In the genomic region with DNA sequence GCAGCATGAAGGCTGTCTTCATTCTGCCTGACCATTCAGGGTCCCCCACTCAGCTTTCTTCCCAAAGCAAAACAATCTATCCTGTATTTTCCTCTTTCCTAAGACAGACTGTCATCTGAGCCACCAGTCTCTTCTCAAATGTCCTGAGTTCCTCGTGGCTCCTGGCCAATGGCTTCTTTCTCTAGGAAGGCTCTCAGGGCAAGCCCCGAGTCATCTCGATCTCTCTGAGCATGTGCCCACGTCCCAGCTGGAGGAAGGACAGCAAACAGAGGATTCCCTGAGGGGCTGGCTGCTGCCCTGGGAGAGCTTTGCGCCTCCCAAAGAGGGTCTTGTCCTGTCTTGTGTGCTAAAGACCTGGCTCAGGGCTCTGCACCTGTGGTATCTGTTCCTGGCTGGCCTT, we compare ENCODE assay signal across 11 cellular contexts. TPM values are rescaled to one million over a fixed set of nuclear protein-coding genes. Genes with fewer than 3 reads are reported as not detected.
A peak's percentile ranks its signal among the peaks of the same experiment; 100 is the strongest.
DNase-seq lines count a peak whose midpoint lies in the region; ATAC-seq and TF ChIP-seq lines count a peak whose summit lies in the region.
"Had no signal": no experiment of that assay in that cellular context is flagged by ENCODE, and none has a peak within 500 bp of the region (broad histone marks: within the 10 kb centered on the region; RNA-seq: fewer than 3 reads in every experiment).

No MANE protein-coding gene starts in this region.

- no peak for TF ChIP-seq CTCF in HL-60 (IDR thresholded peaks at IDR 0.05; ENCODE audit: insufficient read depth, low read length)

- POLR2A ChIA-PET in naive thymus-derived CD4-positive, alpha-beta T cell (lab: Charles Lee), result no interaction called here

- no peak overlapping the region for H3K14ac ChIP-seq in mesenchymal stem cell (ENCODE audit: low read length in 2 of 2)

- no peaks in the 10 kb centered on the region for H3K27me3 ChIP-seq in HL-60 (ENCODE audit: insufficient read depth, poor library complexity, severe bottlenecking)
- H3K27me3 ChIP-seq in mesenchymal stem cell (ENCODE audit: control insufficient read depth in 1 of 2, insufficient read depth in 1 of 2, low read length in 2 of 2), result no peaks in the 10 kb centered on the region
- H3K27me3 ChIP-seq in naive thymus-derived CD4-positive, alpha-beta T cell (ENCODE audit: control insufficient read depth in 2 of 2, insufficient read depth in 2 of 2, low read length in 2 of 2), result no peaks in the 10 kb centered on the region

- peak overlapping the region in 1 of 2 experiments; percentile 55 for H3K18ac ChIP-seq in mesenchymal stem cell (ENCODE audit: low read depth in 1 of 2, low read length in 2 of 2)

- H3K4me3 Mint-ChIP-seq in naive thymus-derived CD4-positive, alpha-beta T cell, result no peak overlapping the region
- H3K4me3 Mint-ChIP-seq: activated CD4-positive, alpha-beta T cell treated with anti-CD3 and anti-CD28 coated beads, Interleukin-2, amount 10 ng/mL, durations not matched to agents 7 days and 5 days; CD4-positive, alpha-beta memory T cell had no signal

- H2AK5ac ChIP-seq in mesenchymal stem cell (ENCODE audit: low read length, severe bottlenecking), result no peak overlapping the region

- H3K23ac ChIP-seq in mesenchymal stem cell (ENCODE audit: low read length in 2 of 2), result no peak overlapping the region

- no peak overlapping the region for H3K27ac Mint-ChIP-seq in naive thymus-derived CD4-positive, alpha-beta T cell
- H3K27ac Mint-ChIP-seq: activated CD4-positive, alpha-beta T cell treated with anti-CD3 and anti-CD28 coated beads, Interleukin-2, amount 10 ng/mL, durations not matched to agents 7 days and 5 days had no signal

- H3K9me3 ChIP-seq in mesenchymal stem cell (ENCODE audit: control insufficient read depth, low read length), result no peaks in the 10 kb centered on the region
- no peaks in the 10 kb centered on the region for H3K9me3 ChIP-seq in naive thymus-derived CD4-positive, alpha-beta T cell (ENCODE audit: control insufficient read depth in 2 of 3, low read length in 3 of 3)

- H3K9ac ChIP-seq in mesenchymal stem cell (ENCODE audit: low read length), result no peak overlapping the region

- DNase-seq in AG20443 (ENCODE audit: low spot score), result peak; percentile 12
- no peak for DNase-seq in HL-60 (ENCODE audit: low read depth in 1 of 2, low spot score in 1 of 2)
- no peak for DNase-seq in mesenchymal stem cell
- DNase-seq in cerebellum (ENCODE audit: low spot score), result no peak
- no peak for DNase-seq in A172 (ENCODE audit: low spot score)
- no peak for DNase-seq in naive thymus-derived CD4-positive, alpha-beta T cell
- DNase-seq: activated CD4-positive, alpha-beta T cell treated with anti-CD3 and anti-CD28 coated beads, Interleukin-2, amount 10 ng/mL, durations not matched to agents 7 days and 5 days; CD4-positive, alpha-beta memory T cell had no signal

- H3K36me3 Mint-ChIP-seq in naive thymus-derived CD4-positive, alpha-beta T cell, result peaks cover 0 to 3% (median 0%) of the 10 kb centered on the region in 5 donors
- H3K36me3 Mint-ChIP-seq: CD4-positive, alpha-beta memory T cell had no signal

- H3K9me3 Mint-ChIP-seq in naive thymus-derived CD4-positive, alpha-beta T cell, result no peaks in the 10 kb centered on the region
- H3K9me3 Mint-ChIP-seq: activated CD4-positive, alpha-beta T cell treated with anti-CD3 and anti-CD28 coated beads, Interleukin-2, amount 10 ng/mL, durations not matched to agents 7 days and 5 days; CD4-positive, alpha-beta memory T cell had no signal

- peak overlapping the region; percentile 73 for H4K8ac ChIP-seq in mesenchymal stem cell (ENCODE audit: low read length)

- no peak overlapping the region for H2BK5ac ChIP-seq in mesenchymal stem cell (ENCODE audit: low read depth, low read length, poor library complexity, severe bottlenecking)

- no peak overlapping the region for H2BK15ac ChIP-seq in mesenchymal stem cell (ENCODE audit: low read depth, poor library complexity, severe bottlenecking)

- no peak overlapping the region for H4K91ac ChIP-seq in mesenchymal stem cell (ENCODE audit: low read length)

- H3K4me2 ChIP-seq in mesenchymal stem cell (ENCODE audit: low read length, poor library complexity, severe bottlenecking), result no peak overlapping the region

- H2BK120ac ChIP-seq in mesenchymal stem cell (ENCODE audit: low read depth, low read length), result no peak overlapping the region

- H2AFZ ChIP-seq in mesenchymal stem cell (ENCODE audit: low read depth, low read length), result no peak overlapping the region

- H3K27ac ChIP-seq in HL-60 (replicated peaks) (peak overlapping the region; percentile 73), cingulate gyrus (ENCODE audit: low read depth, low read length) (peak overlapping the region; percentile 23), mesenchymal stem cell (ENCODE audit: low read length, poor library complexity, severe bottlenecking) (no peak overlapping the region)
- no peak overlapping the region for H3K27ac ChIP-seq in naive thymus-derived CD4-positive, alpha-beta T cell (ENCODE audit: low read depth, low read length)

- intact Hi-C loops in naive thymus-derived CD4-positive, alpha-beta T cell (cut with micrococcal nuclease), result no loop called here

- H3K4me3 ChIP-seq in HL-60 (replicated peaks; ENCODE audit: insufficient read depth, low read length) (no peak overlapping the region), mesenchymal stem cell (ENCODE audit: insufficient read depth in 1 of 2, low read depth in 1 of 2, low read length in 2 of 2) (no peak overlapping the region)
- no peak overlapping the region for H3K4me3 ChIP-seq in naive thymus-derived CD4-positive, alpha-beta T cell (ENCODE audit: low read length)

- no peaks in the 10 kb centered on the region for H3K36me3 ChIP-seq in mesenchymal stem cell (ENCODE audit: control insufficient read depth in 1 of 2, insufficient read depth in 2 of 2, low read depth in 1 of 2, low read length in 2 of 2)
- no peaks in the 10 kb centered on the region for H3K36me3 ChIP-seq in naive thymus-derived CD4-positive, alpha-beta T cell (ENCODE audit: control insufficient read depth in 2 of 3, insufficient read depth in 3 of 3, low read length in 3 of 3)

- ATAC-seq in naive thymus-derived CD4-positive, alpha-beta T cell, result no peak
- no peak for ATAC-seq in GM19455 (IDR thresholded peaks at IDR 0.05; ENCODE audit: unreplicated experiment)
- ATAC-seq: Panc1 had no signal

- H2BK12ac ChIP-seq in mesenchymal stem cell (ENCODE audit: low read length in 2 of 2), result peak overlapping the region in 1 of 2 experiments; percentile 18

- WGBS in mesenchymal stem cell, result 73% methylated on average over 5 of the region's 5 CpGs

- H3K4ac ChIP-seq in mesenchymal stem cell (ENCODE audit: low read depth in 1 of 2, low read length in 2 of 2), result no peak overlapping the region

- CTCF ChIA-PET in naive thymus-derived CD4-positive, alpha-beta T cell (lab: Charles Lee), result interaction anchor here (0.6 kb wide), 1 partner anchor 994 kb away, joined by 3 read pairs; no protein-coding TSS in a partner anchor

- peaks cover 19% of the 10 kb centered on the region for H3K4me1 ChIP-seq in mesenchymal stem cell (ENCODE audit: control insufficient read depth, insufficient read depth, low read depth, low read length)
- no peaks in the 10 kb centered on the region for H3K4me1 ChIP-seq in naive thymus-derived CD4-positive, alpha-beta T cell (ENCODE audit: control insufficient read depth in 2 of 2, insufficient read depth in 2 of 2, low read length in 2 of 2)

- H3K4me1 Mint-ChIP-seq in naive thymus-derived CD4-positive, alpha-beta T cell, result peaks cover 0 to 17% (median 0%) of the 10 kb centered on the region in 7 donors

- H3K27me3 Mint-ChIP-seq in naive thymus-derived CD4-positive, alpha-beta T cell, result peaks cover 8 to 44% (median 38%) of the 10 kb centered on the region in 5 donors

- no peaks in the 10 kb centered on the region for H3K79me1 ChIP-seq in mesenchymal stem cell (replicated peaks; ENCODE audit: low read length, poor library complexity, severe bottlenecking)

RNA-seq across cellular contexts. Expression of gene SLC37A2, which starts 8.3 kb away (rescaled TPM):
- 1.3 TPM for polyA plus RNA-seq in mesenchymal stem cell (2013, experiment 1 of 2)
- 1.7 TPM for polyA plus RNA-seq in mesenchymal stem cell (2013, experiment 2 of 2)
- total RNA-seq in cerebellum, result 1.8 TPM
- total RNA-seq in A172 (2014; rRNA removed; shearing (Covaris generic)), result 0.26 and 1.4 TPM in 2 replicates
- total RNA-seq in naive thymus-derived CD4-positive, alpha-beta T cell, result 10 to 100 TPM in 1 of 5 experiments, 1 to 10 TPM in 3, under 1 TPM in 1; 0.58 to 16.3 (median 4.0) TPM
- under 1 TPM; 0.07 to 0.20 TPM for polyA plus RNA-seq in naive thymus-derived CD4-positive, alpha-beta T cell
- polyA plus RNA-seq: CD4-positive, alpha-beta memory T cell had no signal

RNA-seq across cellular contexts. Expression of gene TMEM218, which starts 40.0 kb away (rescaled TPM):
- 19.4 TPM for polyA plus RNA-seq in mesenchymal stem cell (2013, experiment 1 of 2)
- polyA plus RNA-seq in mesenchymal stem cell (2013, experiment 2 of 2), result 18.8 TPM
- 22.0 TPM for total RNA-seq in cerebellum
- total RNA-seq in A172 (2014; rRNA removed; shearing (Covaris generic)), result 25.8 and 30.8 TPM in 2 replicates
- 10 to 100 TPM; 10.2 to 18.5 (median 13.9) TPM for total RNA-seq in naive thymus-derived CD4-positive, alpha-beta T cell
- polyA plus RNA-seq in naive thymus-derived CD4-positive, alpha-beta T cell, result 10 to 100 TPM; 34.5 to 36.1 TPM

Comparison
In these comparisons a context has a peak if more than half of its experiments do, and no peak if none do; other contexts are left out.
1. H3K27ac ChIP-seq: peak in HL-60 (single experiment) and cingulate gyrus (single experiment); none in mesenchymal stem cell (single experiment) and naive thymus-derived CD4-positive, alpha-beta T cell (single experiment).